ENCODE assay signal across 17 cellular contexts in the genomic region with DNA sequence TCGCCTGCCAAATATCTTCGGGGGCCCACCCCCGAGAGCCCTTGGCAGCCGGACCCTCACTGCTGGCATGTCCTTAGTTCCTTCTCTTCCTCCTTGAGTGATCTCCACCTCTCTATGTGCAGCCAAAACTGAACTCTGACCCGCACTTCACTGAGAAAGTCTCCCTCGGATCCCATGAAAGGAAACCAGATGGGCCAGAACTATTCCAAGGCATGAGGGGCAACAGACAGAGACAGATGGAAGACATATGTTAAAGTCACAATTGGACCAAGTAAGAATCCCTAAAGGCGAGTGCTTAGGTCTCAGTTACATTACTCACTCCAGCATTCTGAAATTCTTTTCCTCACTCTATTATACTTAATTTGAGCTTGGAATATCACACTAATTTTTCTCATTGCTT.
DNase-seq lines count a peak whose midpoint lies in the region; ATAC-seq and TF ChIP-seq lines count a peak whose summit lies in the region.
"Had no signal": no experiment of that assay in that cellular context is flagged by ENCODE, and none has a peak within 500 bp of the region (broad histone marks: within the 10 kb centered on the region; RNA-seq: fewer than 3 reads in every experiment).

No MANE protein-coding gene starts in this region.

- no peak for DNase-seq in stimulated activated naive CD8-positive, alpha-beta T cell treated with anti-CD3 and anti-CD28 coated beads, Interleukin-15, Interleukin-2, amounts not matched to agents 100 U/mL and 50 U/mL, for 24 hours
- DNase-seq in NCI-H524 (lab: John Stamatoyannopoulos, UW) (peak; percentile 72 to 85), foreskin fibroblast (peak; percentile 20 to 67), NCI-H226 (no peak)
- no peak for DNase-seq in stimulated activated CD4-positive, alpha-beta T cell treated with anti-CD3 and anti-CD28 coated beads, Interleukin-2, amount 100 ng/mL, for 24 hours
- no peak for DNase-seq in stimulated activated naive CD4-positive, alpha-beta T cell (lab: John Stamatoyannopoulos, UW)
- DNase-seq: activated naive CD8-positive, alpha-beta T cell treated with anti-CD3 and anti-CD28 coated beads, Interleukin-2, amount 10 ng/mL, durations not matched to agents 7 days and 5 days; BE2C; GF-D8; H7; NCI-H2029 treated with DMSO at 0.1 percent for 48 hours; Peyer's patch; stimulated activated CD4-positive, alpha-beta T cell treated with anti-CD3 and anti-CD28 coated beads, Interleukin-2, amount 100 ng/mL, for 48 hours had no signal

- H3K9me3 Mint-ChIP-seq in stimulated activated naive CD8-positive, alpha-beta T cell treated with anti-CD3 and anti-CD28 coated beads, Interleukin-15, Interleukin-2, amounts not matched to agents 100 ng/mL and 50 ng/mL, for 24 hours = no peaks in the 10 kb centered on the region
- H3K9me3 Mint-ChIP-seq: activated naive CD8-positive, alpha-beta T cell treated with anti-CD3 and anti-CD28 coated beads, Interleukin-2, amount 10 ng/mL, durations not matched to agents 7 days and 5 days had no signal

- H3K27me3 Mint-ChIP-seq in stimulated activated naive CD8-positive, alpha-beta T cell treated with anti-CD3 and anti-CD28 coated beads, Interleukin-15, Interleukin-2, amounts not matched to agents 100 ng/mL and 50 ng/mL, for 24 hours = no peaks in the 10 kb centered on the region
- H3K27me3 Mint-ChIP-seq: activated naive CD8-positive, alpha-beta T cell treated with anti-CD3 and anti-CD28 coated beads, Interleukin-2, amount 10 ng/mL, durations not matched to agents 7 days and 5 days had no signal

- ATAC-seq in stimulated activated naive CD8-positive, alpha-beta T cell treated with anti-CD3 and anti-CD28 coated beads, Interleukin-15, Interleukin-2, amounts not matched to agents 100 U/mL and 50 U/mL, for 24 hours = no peak
- ATAC-seq: sciatic nerve had no signal

- H3K4me3 Mint-ChIP-seq in stimulated activated naive CD8-positive, alpha-beta T cell treated with anti-CD3 and anti-CD28 coated beads, Interleukin-15, Interleukin-2, amounts not matched to agents 100 ng/mL and 50 ng/mL, for 24 hours = no peak overlapping the region
- H3K4me3 Mint-ChIP-seq: activated naive CD8-positive, alpha-beta T cell treated with anti-CD3 and anti-CD28 coated beads, Interleukin-2, amount 10 ng/mL, durations not matched to agents 7 days and 5 days had no signal

- peak overlapping the region; percentile 90 for H3K27ac Mint-ChIP-seq in stimulated activated naive CD8-positive, alpha-beta T cell treated with anti-CD3 and anti-CD28 coated beads, Interleukin-15, Interleukin-2, amounts not matched to agents 100 ng/mL and 50 ng/mL, for 24 hours

- no peak for TF ChIP-seq CTCF in foreskin fibroblast (IDR thresholded peaks at IDR 0.05; ENCODE audit: low read depth, low read length)

- H3K36me3 Mint-ChIP-seq in stimulated activated naive CD8-positive, alpha-beta T cell treated with anti-CD3 and anti-CD28 coated beads, Interleukin-15, Interleukin-2, amounts not matched to agents 100 ng/mL and 50 ng/mL, for 24 hours (ENCODE audit: low read depth) = no peaks in the 10 kb centered on the region

- no peak overlapping the region for H3K4me3 ChIP-seq in foreskin fibroblast (ENCODE audit: low read depth in 1 of 2, low read length in 2 of 2)
- H3K4me3 ChIP-seq: breast epithelium, esophagus muscularis mucosa, Peyer's patch had no signal

- H3K4me1 Mint-ChIP-seq in stimulated activated naive CD8-positive, alpha-beta T cell treated with anti-CD3 and anti-CD28 coated beads, Interleukin-15, Interleukin-2, amounts not matched to agents 100 ng/mL and 50 ng/mL, for 24 hours (ENCODE audit: low read depth) = peaks cover 44% of the 10 kb centered on the region

Comparison
In these comparisons a context has a peak if more than half of its experiments do, and no peak if none do; other contexts are left out.
1. DNase-seq: peak in NCI-H524 (2 of 2) and foreskin fibroblast (2 of 2); none in stimulated activated naive CD8-positive, alpha-beta T cell treated with anti-CD3 and anti-CD28 coated beads, Interleukin-15, Interleukin-2, amounts not matched to agents 100 U/mL and 50 U/mL, for 24 hours (single experiment), stimulated activated CD4-positive, alpha-beta T cell treated with anti-CD3 and anti-CD28 coated beads, Interleukin-2, amount 100 ng/mL, for 24 hours (0 of 2), stimulated activated naive CD4-positive, alpha-beta T cell (0 of 6) and NCI-H226 (single experiment).